In the genomic region with DNA sequence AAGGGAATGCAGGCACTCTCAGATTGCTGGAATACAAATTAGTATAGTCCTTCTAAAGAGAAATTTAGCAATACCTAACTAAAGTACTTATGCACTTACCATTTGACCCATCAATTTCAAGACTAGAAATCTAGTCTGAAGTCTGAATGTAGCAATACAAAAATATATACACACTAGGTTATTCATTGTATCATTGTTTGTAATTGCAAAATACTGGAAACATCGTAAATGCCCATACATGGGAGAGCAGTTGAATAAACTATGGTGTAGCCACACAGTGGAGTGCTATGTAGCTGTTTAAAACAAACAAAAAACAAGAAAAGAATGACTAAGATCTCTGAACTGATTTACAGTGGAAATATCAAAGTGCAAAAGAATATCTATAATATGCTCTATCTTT, we compare ENCODE assay signal across 21 cellular contexts.
DNase-seq lines count a peak whose midpoint lies in the region; ATAC-seq and TF ChIP-seq lines count a peak whose summit lies in the region.
"Had no signal": no experiment of that assay in that cellular context is flagged by ENCODE, and none has a peak within 500 bp of the region (broad histone marks: within the 10 kb centered on the region; RNA-seq: fewer than 3 reads in every experiment).

No MANE protein-coding gene starts in this region.

- no peak overlapping the region for H3K9ac ChIP-seq in adipocyte (ENCODE audit: low read length)
- H3K9ac ChIP-seq: BLaER1 treated with 17β-estradiol and CSF1 and Interleukin-3, amounts not matched to agents 10 nM and 100 nM had no signal

- H3K9me3 ChIP-seq in adipocyte (ENCODE audit: control insufficient read depth, low read length) = peaks cover 9% of the 10 kb centered on the region
- H3K9me3 ChIP-seq: Caco-2, SJCRH30 had no signal

- no peaks in the 10 kb centered on the region for H3K4me1 ChIP-seq in adipocyte (ENCODE audit: control insufficient read depth, insufficient read depth, low read length)
- H3K4me1 ChIP-seq: BLaER1 treated with 17β-estradiol and CSF1 and Interleukin-3, amounts not matched to agents 10 nM and 100 nM; Caco-2; SJCRH30 had no signal

- no peak overlapping the region for H3K27ac Mint-ChIP-seq in stimulated activated memory B cell treated with anti-CD40 and anti-IgM and Interleukin-4, amounts not matched to agents 10 μg/mL and 1 μg/mL and 100 μg/mL, for 72 hours
- H3K27ac Mint-ChIP-seq: CD4-positive, alpha-beta memory T cell had no signal

- 56 to 90% methylated on average over 1 of the region's 1 CpG for WGBS in lower leg skin, 2 donors

- no peak for TF ChIP-seq CTCF in fibroblast of villous mesenchyme (IDR thresholded peaks at IDR 0.05; ENCODE audit: insufficient read depth, low read depth, low read length)
- TF ChIP-seq CTCF in lower leg skin (IDR thresholded peaks at IDR 0.05) = no peak

- H3K9me3 Mint-ChIP-seq in stimulated activated memory B cell treated with anti-CD40 and anti-IgM and Interleukin-4, amounts not matched to agents 10 μg/mL and 1 μg/mL and 100 μg/mL, for 72 hours = peaks cover 4% of the 10 kb centered on the region

- no peak overlapping the region for H3K4me3 Mint-ChIP-seq in stimulated activated memory B cell treated with anti-CD40 and anti-IgM and Interleukin-4, amounts not matched to agents 10 μg/mL and 1 μg/mL and 100 μg/mL, for 72 hours
- H3K4me3 Mint-ChIP-seq: CD4-positive, alpha-beta memory T cell had no signal

- TF ChIP-seq POLR2A in lower leg skin (IDR thresholded peaks at IDR 0.05) = no peak

- intact Hi-C loops in lower leg skin (cut with DNase I; ENCODE audit: low total_unique reads) = no loop called here

- H3K36me3 Mint-ChIP-seq in stimulated activated memory B cell treated with anti-CD40 and anti-IgM and Interleukin-4, amounts not matched to agents 10 μg/mL and 1 μg/mL and 100 μg/mL, for 72 hours = no peaks in the 10 kb centered on the region
- H3K36me3 Mint-ChIP-seq: CD4-positive, alpha-beta memory T cell had no signal

- no peak for ATAC-seq in stimulated activated memory B cell treated with anti-CD40 and anti-IgM and Interleukin-4, amounts not matched to agents 10 μg/mL and 1 μg/mL and 100 μg/mL, for 72 hours
- no peak for ATAC-seq in GM21526 (IDR thresholded peaks at IDR 0.05; ENCODE audit: low FRiP score, unreplicated experiment)
- ATAC-seq: Panc1 had no signal

- no peaks in the 10 kb centered on the region for H3K4me1 Mint-ChIP-seq in stimulated activated memory B cell treated with anti-CD40 and anti-IgM and Interleukin-4, amounts not matched to agents 10 μg/mL and 1 μg/mL and 100 μg/mL, for 72 hours

- H3K27me3 ChIP-seq in adipocyte (replicated peaks; ENCODE audit: control insufficient read depth, insufficient read depth, low read length) = peaks cover 17% of the 10 kb centered on the region
- H3K27me3 ChIP-seq: BLaER1 treated with 17β-estradiol and CSF1 and Interleukin-3, amounts not matched to agents 10 nM and 100 nM; SJCRH30 had no signal

- no peaks in the 10 kb centered on the region for H3K36me3 ChIP-seq in adipocyte (ENCODE audit: control insufficient read depth, insufficient read depth, low read length, severe bottlenecking)
- H3K36me3 ChIP-seq: SJCRH30 had no signal

- no peak overlapping the region for H3K4me3 ChIP-seq in adipocyte (ENCODE audit: low read length)
- H3K4me3 ChIP-seq in fibroblast of villous mesenchyme (ENCODE audit: low read depth, low read length) = no peak overlapping the region
- no peak overlapping the region for H3K4me3 ChIP-seq in lower leg skin (ENCODE audit: low read depth, poor library complexity, severe bottlenecking)
- H3K4me3 ChIP-seq: BLaER1 treated with 17β-estradiol and CSF1 and Interleukin-3, amounts not matched to agents 10 nM and 100 nM; SJCRH30 had no signal

- peak; percentile 34 for DNase-seq in LHCN-M2 (ENCODE audit: low read depth)
- DNase-seq in adipocyte (ENCODE audit: low read depth) = peak; percentile 61
- DNase-seq in fibroblast of villous mesenchyme (ENCODE audit: low read depth) = peak; percentile 64
- DNase-seq in renal cortical epithelial cell (ENCODE audit: low read depth) = peak; percentile 44
- DNase-seq in lower leg skin (ENCODE audit: low spot score in 2 of 2) = no peak
- DNase-seq: Caco-2; CD4-positive, alpha-beta memory T cell; DMS153; KG1; MV-4-11; NCI-H1105 treated with DMSO at 0.1 percent for 48 hours; NCI-H2029 treated with DMSO at 0.1 percent for 48 hours; NCI-H226; NCI-H524; NCI-H774; NK-92 treated with Interleukin-12 subunit alpha and Interleukin-12 subunit beta, amount 100 ng/mL, for 24 hours; SJCRH30 had no signal

- peaks cover 17% of the 10 kb centered on the region for H3K27me3 Mint-ChIP-seq in stimulated activated memory B cell treated with anti-CD40 and anti-IgM and Interleukin-4, amounts not matched to agents 10 μg/mL and 1 μg/mL and 100 μg/mL, for 72 hours
- H3K27me3 Mint-ChIP-seq: CD4-positive, alpha-beta memory T cell had no signal

Comparison
In these comparisons a context has a peak if more than half of its experiments do, and no peak if none do; other contexts are left out.
1. DNase-seq: peak in LHCN-M2 (single experiment), adipocyte (single experiment), fibroblast of villous mesenchyme (single experiment) and renal cortical epithelial cell (single experiment); none in lower leg skin (0 of 2).